ENCODE assay signal across 28 cellular contexts in the genomic region with DNA sequence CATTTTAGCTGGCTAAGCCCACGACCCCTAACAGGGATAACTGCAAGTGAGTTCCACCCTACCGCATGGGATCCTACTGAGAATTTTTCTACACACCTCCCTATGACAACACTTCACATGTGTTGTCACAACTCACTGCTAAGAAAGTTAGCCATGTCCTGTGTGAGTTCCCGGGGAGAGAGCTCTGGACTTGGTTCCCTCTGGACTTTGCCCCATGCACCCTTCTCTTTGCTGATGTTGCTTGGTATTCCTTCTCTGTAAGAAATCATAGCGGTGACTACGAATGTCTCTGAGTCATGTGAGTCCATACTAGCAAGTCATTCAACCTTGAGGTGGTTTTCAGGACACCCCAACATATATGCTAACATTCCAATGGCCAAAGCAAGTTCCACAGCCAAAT.
"Had no signal": no experiment of that assay in that cellular context is flagged by ENCODE, and none has a peak within 500 bp of the region (broad histone marks: within the 10 kb centered on the region; RNA-seq: fewer than 3 reads in every experiment).

No MANE protein-coding gene starts in this region.

- H3K4me1 ChIP-seq: breast epithelium, colonic mucosa, esophagus squamous epithelium, gastrocnemius medialis, parathyroid adenoma, right lobe of liver, stomach, transverse colon, vagina had no signal

- ATAC-seq: effector memory CD8-positive, alpha-beta T cell; gastrocnemius medialis; left ventricle myocardium superior; stimulated activated memory B cell treated with anti-CD40 and anti-IgM and Interleukin-4, amounts not matched to agents 10 μg/mL and 1 μg/mL and 100 μg/mL, for 72 hours had no signal

- H3K4me3 ChIP-seq: breast epithelium, colonic mucosa, dorsolateral prefrontal cortex, esophagus squamous epithelium, gastrocnemius medialis, right lobe of liver, skin epidermis, stomach, suprapubic skin, transverse colon, vagina had no signal

- H3K27ac ChIP-seq: breast epithelium, colonic mucosa, dorsolateral prefrontal cortex, esophagus squamous epithelium, gastrocnemius medialis, parathyroid adenoma, right lobe of liver, skin epidermis, stomach, suprapubic skin, transverse colon, vagina had no signal

- H3K36me3 ChIP-seq: breast epithelium, colonic mucosa, esophagus squamous epithelium, gastrocnemius medialis, right lobe of liver, stomach, suprapubic skin, transverse colon, vagina had no signal

- H3K27me3 ChIP-seq: breast epithelium, colonic mucosa, dorsolateral prefrontal cortex, gastrocnemius medialis, right lobe of liver, transverse colon, vagina had no signal

- H3K9me3 ChIP-seq: breast epithelium, colonic mucosa, esophagus squamous epithelium, gastrocnemius medialis, stomach, suprapubic skin, transverse colon, vagina had no signal

- DNase-seq: activated B cell treated with CpG ODN at 0.5 μM for 24 hours; activated CD4-positive, alpha-beta T cell treated with anti-CD3 and anti-CD28 coated beads for 4 hours; activated CD4-positive, alpha-beta T cell treated with anti-CD3 and anti-CD28 coated beads, Interleukin-2, amount 50 U/mL, for 48 hours; activated CD8-positive, alpha-beta memory T cell treated with anti-CD3 and anti-CD28 coated beads, Interleukin-2, amount 50 U/mL, for 48 hours; activated naive CD4-positive, alpha-beta T cell treated with Interleukin-2 at 50 U/mL for 16 hours; activated naive CD8-positive, alpha-beta T cell treated with anti-CD3 and anti-CD28 coated beads for 36 hours; activated T-cell treated with anti-CD3 and anti-CD28 coated beads, Interleukin-2, amount 50 U/mL, for 48 hours; colonic mucosa; dorsolateral prefrontal cortex; effector memory CD8-positive, alpha-beta T cell; esophagus squamous epithelium; gastrocnemius medialis; head of caudate nucleus; left ventricle myocardium superior; nephron progenitor cell; nucleus accumbens; right lobe of liver; stimulated activated CD4-positive, alpha-beta T cell treated with anti-CD3 and anti-CD28 coated beads, Interleukin-2, amount 100 ng/mL, for 24 hours; stomach; T-helper 9 cell; transverse colon had no signal

- FAIRE-seq: endothelial cell of umbilical vein had no signal
